Comparison of ENCODE assay signal across 8 cellular contexts in genomic region chr14:80987235-80988032, GRCh38. TPM values are rescaled to one million over a fixed set of nuclear protein-coding genes. Genes with fewer than 3 reads are reported as not detected.
DNase-seq lines count a peak whose midpoint lies in the region; ATAC-seq, FAIRE-seq and TF ChIP-seq lines count a peak whose summit lies in the region.

No MANE protein-coding gene starts in this region.

- DNase-seq in ACHN (peak; percentile 69), GM18507 (ENCODE audit: extremely low spot score, insufficient read length, low read depth) (peak; percentile 15), NCI-H446 treated with DMSO at 0.1 percent for 48 hours (lab: John Stamatoyannopoulos, UW) (peak; percentile 76), mesothelial cell of epicardium (ENCODE audit: low spot score in 2 of 2, unreplicated experiment in 2 of 2) (peak; percentile 28 to 61)
- peak; percentile 72 for DNase-seq in activated CD4-positive, alpha-beta memory T cell treated with anti-CD3 and anti-CD28 coated beads for 36 hours
- DNase-seq in effector memory CD8-positive, alpha-beta T cell: peak; percentile 63 to 70 (median 68)
- peak; percentile 26 for DNase-seq in stimulated activated CD8-positive, alpha-beta memory T cell treated with anti-CD3 and anti-CD28 coated beads, Interleukin-7, amount 100 ng/mL, for 24 hours (ENCODE audit: low read depth)

- POLR2A ChIA-PET in activated CD4-positive, alpha-beta memory T cell treated with anti-CD3 and anti-CD28 coated beads for 36 hours (lab: Charles Lee): interaction anchor here (1.8 kb wide), 1 partner anchor 13 kb away, joined by 3 read pairs; no protein-coding TSS in a partner anchor

- peak; percentile 82 for TF ChIP-seq CTCF in mesothelial cell of epicardium (IDR thresholded peaks at IDR 0.05; ENCODE audit: unreplicated experiment)

- H3K4me3 Mint-ChIP-seq in activated CD4-positive, alpha-beta memory T cell treated with anti-CD3 and anti-CD28 coated beads for 36 hours: no peak overlapping the region
- H3K4me3 Mint-ChIP-seq in effector memory CD8-positive, alpha-beta T cell: no peak overlapping the region
- H3K4me3 Mint-ChIP-seq in mesothelial cell of epicardium: no peak overlapping the region

- no peaks in the 10 kb centered on the region for H3K36me3 Mint-ChIP-seq in activated CD4-positive, alpha-beta memory T cell treated with anti-CD3 and anti-CD28 coated beads for 36 hours
- H3K36me3 Mint-ChIP-seq in effector memory CD8-positive, alpha-beta T cell (ENCODE audit: insufficient read depth): no peaks in the 10 kb centered on the region
- no peaks in the 10 kb centered on the region for H3K36me3 Mint-ChIP-seq in mesothelial cell of epicardium

- intact Hi-C loops in activated CD4-positive, alpha-beta memory T cell treated with anti-CD3 and anti-CD28 coated beads for 36 hours (cut with micrococcal nuclease): loop anchor here (1.0 to 2.0 kb wide), 5 partner anchors 28 to 177 kb away; partner anchors contain the start of gene TSHR

- FAIRE-seq in GM18507 (lab: Jason Lieb, UNC): peak; percentile 87

- ATAC-seq in HG03342 (IDR thresholded peaks at IDR 0.05; ENCODE audit: unreplicated experiment): peak; percentile 77
- ATAC-seq in effector memory CD8-positive, alpha-beta T cell (replicated peaks): peak; percentile 86

- CTCF ChIA-PET in activated CD4-positive, alpha-beta memory T cell treated with anti-CD3 and anti-CD28 coated beads for 36 hours (lab: Charles Lee): interaction anchor here (0.7 to 6.8 kb wide), 45 partner anchors 9 to 931 kb away, joined by 3 to 112 read pairs (median 4); partner anchors contain the start of genes CEP128 and TSHR

- H3K9me3 Mint-ChIP-seq in activated CD4-positive, alpha-beta memory T cell treated with anti-CD3 and anti-CD28 coated beads for 36 hours: no peaks in the 10 kb centered on the region
- no peaks in the 10 kb centered on the region for H3K9me3 Mint-ChIP-seq in effector memory CD8-positive, alpha-beta T cell
- no peaks in the 10 kb centered on the region for H3K9me3 Mint-ChIP-seq in mesothelial cell of epicardium

- H3K27ac Mint-ChIP-seq in activated CD4-positive, alpha-beta memory T cell treated with anti-CD3 and anti-CD28 coated beads for 36 hours: no peak overlapping the region
- no peak overlapping the region for H3K27ac Mint-ChIP-seq in effector memory CD8-positive, alpha-beta T cell
- no peak overlapping the region for H3K27ac Mint-ChIP-seq in mesothelial cell of epicardium

- in situ Hi-C loops in ACHN (cut with HindIII; ENCODE audit: low pct_ligation_motif_present, low pct_unique_long_range_greater_than_20kb, low sequenced_read_pairs): no loop called here

- H3K4me1 Mint-ChIP-seq in activated CD4-positive, alpha-beta memory T cell treated with anti-CD3 and anti-CD28 coated beads for 36 hours (ENCODE audit: low read depth): no peaks in the 10 kb centered on the region
- no peaks in the 10 kb centered on the region for H3K4me1 Mint-ChIP-seq in effector memory CD8-positive, alpha-beta T cell (ENCODE audit: low read depth in 2 of 2)
- no peaks in the 10 kb centered on the region for H3K4me1 Mint-ChIP-seq in mesothelial cell of epicardium

- peaks cover 9% of the 10 kb centered on the region for H3K27me3 Mint-ChIP-seq in activated CD4-positive, alpha-beta memory T cell treated with anti-CD3 and anti-CD28 coated beads for 36 hours
- no peaks in the 10 kb centered on the region for H3K27me3 Mint-ChIP-seq in effector memory CD8-positive, alpha-beta T cell
- peaks cover 14% of the 10 kb centered on the region for H3K27me3 Mint-ChIP-seq in mesothelial cell of epicardium (ENCODE audit: low read depth)

RNA-seq across cellular contexts. Expression of gene TSHR, which starts 32.0 kb away (rescaled TPM):
- not detected for total RNA-seq in activated CD4-positive, alpha-beta memory T cell treated with anti-CD3 and anti-CD28 coated beads for 36 hours
- not detected in 3 replicates for total RNA-seq in mesothelial cell of epicardium

RNA-seq across cellular contexts. Expression of gene CEP128, which starts 45.9 kb away (rescaled TPM):
- 10 to 100 TPM; 19.4 to 22.8 TPM for total RNA-seq in activated CD4-positive, alpha-beta memory T cell treated with anti-CD3 and anti-CD28 coated beads for 36 hours
- 14.8 to 15.7 TPM (median 15.3 TPM) in 3 replicates for total RNA-seq in mesothelial cell of epicardium

Comparison
In these comparisons a context has a peak if more than half of its experiments do, and no peak if none do; other contexts are left out.
1. Peak in every context shown above with its lines: DNase-seq and ATAC-seq.
2. DNase-seq: peak in every context shown above with its lines; median percentile 76 in NCI-H446 treated with DMSO at 0.1 percent for 48 hours; 72 in activated CD4-positive, alpha-beta memory T cell treated with anti-CD3 and anti-CD28 coated beads for 36 hours; 69 in ACHN; 68 in effector memory CD8-positive, alpha-beta T cell; 44 in mesothelial cell of epicardium; 26 in stimulated activated CD8-positive, alpha-beta memory T cell treated with anti-CD3 and anti-CD28 coated beads, Interleukin-7, amount 100 ng/mL, for 24 hours; 15 in GM18507.